12 cellular contexts compared by ENCODE assay signal in genomic region chr6:139597087-139597763, GRCh38.
DNase-seq lines count a peak whose midpoint lies in the region; ATAC-seq and TF ChIP-seq lines count a peak whose summit lies in the region.
"Had no signal": no experiment of that assay in that cellular context is flagged by ENCODE, and none has a peak within 500 bp of the region (broad histone marks: within the 10 kb centered on the region; RNA-seq: fewer than 3 reads in every experiment).

No MANE protein-coding gene starts in this region.

- peaks cover 11% of the 10 kb centered on the region for H3K4me1 Mint-ChIP-seq in activated CD8-positive, alpha-beta T cell treated with anti-CD3 and anti-CD28 coated beads for 36 hours (ENCODE audit: low read depth)
- peaks cover 8% of the 10 kb centered on the region for H3K4me1 Mint-ChIP-seq in activated naive CD8-positive, alpha-beta T cell treated with anti-CD3 and anti-CD28 coated beads for 36 hours

- H3K27ac ChIP-seq in breast epithelium (peak overlapping the region; percentile 76 to 86), left lung (peak overlapping the region; percentile 64 to 74), skeletal muscle tissue (ENCODE audit: low read depth, low read length) (peak overlapping the region; percentile 37)

- H3K27me3 ChIP-seq in breast epithelium = no peaks in the 10 kb centered on the region
- no peaks in the 10 kb centered on the region for H3K27me3 ChIP-seq in left lung
- H3K27me3 ChIP-seq in skeletal muscle tissue (ENCODE audit: control insufficient read depth in 3 of 3, insufficient read depth in 3 of 3, low read length in 3 of 3) = no peaks in the 10 kb centered on the region

- no peak overlapping the region for H3K9ac ChIP-seq in skeletal muscle tissue (ENCODE audit: low read depth in 1 of 3, low read length in 3 of 3)

- intact Hi-C loops in breast epithelium (cut with DNase I; ENCODE audit: low total_unique reads) (no loop called here), left lung (cut with DNase I) (no loop called here)
- intact Hi-C loops in activated CD8-positive, alpha-beta T cell treated with anti-CD3 and anti-CD28 coated beads for 36 hours (cut with micrococcal nuclease) = no loop called here

- H3K9me3 ChIP-seq in breast epithelium = no peaks in the 10 kb centered on the region
- H3K9me3 ChIP-seq in left lung = no peaks in the 10 kb centered on the region
- H3K9me3 ChIP-seq in skeletal muscle tissue (ENCODE audit: control insufficient read depth in 3 of 3, low read length in 3 of 3) = no peaks in the 10 kb centered on the region

- no peak overlapping the region for H3K27ac Mint-ChIP-seq in activated CD8-positive, alpha-beta T cell treated with anti-CD3 and anti-CD28 coated beads for 36 hours
- H3K27ac Mint-ChIP-seq in activated naive CD8-positive, alpha-beta T cell treated with anti-CD3 and anti-CD28 coated beads for 36 hours = no peak overlapping the region

- TF ChIP-seq CTCF in breast epithelium (IDR thresholded peaks at IDR 0.05) = no peak
- no peak for TF ChIP-seq CTCF in left lung (IDR thresholded peaks at IDR 0.05)
- TF ChIP-seq CTCF in activated CD8-positive, alpha-beta T cell treated with anti-CD3 and anti-CD28 coated beads for 36 hours (IDR thresholded peaks at IDR 0.05) = no peak

- no peak overlapping the region for H3K4me3 ChIP-seq in breast epithelium
- H3K4me3 ChIP-seq in left lung = no peak overlapping the region
- no peak overlapping the region for H3K4me3 ChIP-seq in skeletal muscle tissue (ENCODE audit: low read length in 3 of 3)

- TF ChIP-seq POLR2A in breast epithelium (IDR thresholded peaks at IDR 0.05) = no peak

- CTCF ChIA-PET in activated CD8-positive, alpha-beta T cell treated with anti-CD3 and anti-CD28 coated beads for 36 hours (lab: Charles Lee) = no interaction called here

- H3K36me3 ChIP-seq in breast epithelium = no peaks in the 10 kb centered on the region
- H3K36me3 ChIP-seq in left lung = no peaks in the 10 kb centered on the region
- no peaks in the 10 kb centered on the region for H3K36me3 ChIP-seq in skeletal muscle tissue (ENCODE audit: control insufficient read depth in 3 of 3, insufficient read depth in 3 of 3, low read length in 3 of 3)

- DNase-seq in HCEC 1CT = peak; percentile 31
- no peak for DNase-seq in breast epithelium (ENCODE audit: low spot score in 2 of 2)
- no peak for DNase-seq in left lung
- DNase-seq in COR-L47 (lab: John Stamatoyannopoulos, UW) = no peak
- no peak for DNase-seq in activated CD8-positive, alpha-beta T cell treated with anti-CD3 and anti-CD28 coated beads for 36 hours
- no peak for DNase-seq in cerebellar cortex (ENCODE audit: low spot score)
- no peak for DNase-seq in activated naive CD8-positive, alpha-beta T cell treated with anti-CD3 and anti-CD28 coated beads for 36 hours
- DNase-seq: activated CD8-positive, alpha-beta memory T cell treated with anti-CD3 and anti-CD28 coated beads, Interleukin-2, amount 50 U/mL, for 4 hours; effector CD8-positive, alpha-beta T cell; NCI-H524; stimulated activated naive CD4-positive, alpha-beta T cell treated with Interleukin-2 at 50 U/mL for 16 hours had no signal

- no peaks in the 10 kb centered on the region for H3K36me3 Mint-ChIP-seq in activated CD8-positive, alpha-beta T cell treated with anti-CD3 and anti-CD28 coated beads for 36 hours (ENCODE audit: low read depth)
- no peaks in the 10 kb centered on the region for H3K36me3 Mint-ChIP-seq in activated naive CD8-positive, alpha-beta T cell treated with anti-CD3 and anti-CD28 coated beads for 36 hours

- H3K4me3 Mint-ChIP-seq in activated CD8-positive, alpha-beta T cell treated with anti-CD3 and anti-CD28 coated beads for 36 hours = no peak overlapping the region
- H3K4me3 Mint-ChIP-seq in activated naive CD8-positive, alpha-beta T cell treated with anti-CD3 and anti-CD28 coated beads for 36 hours = no peak overlapping the region

- H3K4me1 ChIP-seq in breast epithelium = peaks cover 0 to 14% of the 10 kb centered on the region in 2 donors
- peaks cover 12 to 14% of the 10 kb centered on the region in 2 donors for H3K4me1 ChIP-seq in left lung
- peaks cover 3 to 17% (median 13%) of the 10 kb centered on the region in 3 donors for H3K4me1 ChIP-seq in skeletal muscle tissue (ENCODE audit: control insufficient read depth in 3 of 3, insufficient read depth in 3 of 3, low read length in 3 of 3)

- no peaks in the 10 kb centered on the region for H3K9me3 Mint-ChIP-seq in activated CD8-positive, alpha-beta T cell treated with anti-CD3 and anti-CD28 coated beads for 36 hours
- H3K9me3 Mint-ChIP-seq in activated naive CD8-positive, alpha-beta T cell treated with anti-CD3 and anti-CD28 coated beads for 36 hours = no peaks in the 10 kb centered on the region

- peaks cover 6% of the 10 kb centered on the region for H3K27me3 Mint-ChIP-seq in activated CD8-positive, alpha-beta T cell treated with anti-CD3 and anti-CD28 coated beads for 36 hours
- H3K27me3 Mint-ChIP-seq in activated naive CD8-positive, alpha-beta T cell treated with anti-CD3 and anti-CD28 coated beads for 36 hours = peaks cover 10% of the 10 kb centered on the region

- POLR2A ChIA-PET in activated CD8-positive, alpha-beta T cell treated with anti-CD3 and anti-CD28 coated beads for 36 hours (lab: Charles Lee) = no interaction called here

- ATAC-seq in left lung = peak; percentile 67
- no peak for ATAC-seq in activated CD8-positive, alpha-beta T cell treated with anti-CD3 and anti-CD28 coated beads for 36 hours
